ENCODE assay signal across 1 cellular context in the genomic region with DNA sequence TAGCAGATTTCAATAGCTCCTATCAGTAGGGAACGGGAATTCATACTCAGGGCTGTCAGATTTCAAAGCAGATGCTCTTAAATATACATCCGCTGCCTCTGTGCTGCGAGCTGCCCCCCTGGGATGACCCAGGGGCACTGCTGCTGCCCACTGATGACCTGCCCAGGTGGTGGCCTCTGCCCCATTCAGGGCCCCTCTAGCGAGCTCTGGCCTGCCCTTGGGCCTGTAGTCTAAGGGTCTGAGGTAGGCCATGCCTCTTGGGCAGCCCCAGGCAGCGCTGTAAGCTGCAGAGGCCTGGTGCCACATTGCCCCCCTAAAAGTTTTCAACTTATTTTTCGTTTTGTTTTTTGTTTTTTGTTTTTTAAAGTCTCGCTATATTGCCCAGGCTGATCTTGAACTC.
TF ChIP-seq lines count a peak whose summit lies in the region.

No MANE protein-coding gene starts in this region.

TF ChIP-seq in A549, 52 proteins besides CTCF, POLR2A, EP300 and RAD21 (continued from another document):
- TF ChIP-seq, protein P1, sequence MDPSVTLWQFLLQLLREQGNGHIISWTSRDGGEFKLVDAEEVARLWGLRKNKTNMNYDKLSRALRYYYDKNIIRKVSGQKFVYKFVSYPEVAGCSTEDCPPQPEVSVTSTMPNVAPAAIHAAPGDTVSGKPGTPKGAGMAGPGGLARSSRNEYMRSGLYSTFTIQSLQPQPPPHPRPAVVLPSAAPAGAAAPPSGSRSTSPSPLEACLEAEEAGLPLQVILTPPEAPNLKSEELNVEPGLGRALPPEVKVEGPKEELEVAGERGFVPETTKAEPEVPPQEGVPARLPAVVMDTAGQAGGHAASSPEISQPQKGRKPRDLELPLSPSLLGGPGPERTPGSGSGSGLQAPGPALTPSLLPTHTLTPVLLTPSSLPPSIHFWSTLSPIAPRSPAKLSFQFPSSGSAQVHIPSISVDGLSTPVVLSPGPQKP (IDR thresholded peaks at IDR 0.05; ENCODE audit: low read depth, low read length): no peak
- TF ChIP-seq TFCP2L1 (CRISPR knock-in tag; IDR thresholded peaks at IDR 0.05) (no peak), KDM5A (IDR thresholded peaks at IDR 0.05) (no peak)
- TF ChIP-seq, protein P2, sequence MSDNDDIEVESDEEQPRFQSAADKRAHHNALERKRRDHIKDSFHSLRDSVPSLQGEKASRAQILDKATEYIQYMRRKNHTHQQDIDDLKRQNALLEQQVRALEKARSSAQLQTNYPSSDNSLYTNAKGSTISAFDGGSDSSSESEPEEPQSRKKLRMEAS (IDR thresholded peaks at IDR 0.05): no peak
